In the genomic region with DNA sequence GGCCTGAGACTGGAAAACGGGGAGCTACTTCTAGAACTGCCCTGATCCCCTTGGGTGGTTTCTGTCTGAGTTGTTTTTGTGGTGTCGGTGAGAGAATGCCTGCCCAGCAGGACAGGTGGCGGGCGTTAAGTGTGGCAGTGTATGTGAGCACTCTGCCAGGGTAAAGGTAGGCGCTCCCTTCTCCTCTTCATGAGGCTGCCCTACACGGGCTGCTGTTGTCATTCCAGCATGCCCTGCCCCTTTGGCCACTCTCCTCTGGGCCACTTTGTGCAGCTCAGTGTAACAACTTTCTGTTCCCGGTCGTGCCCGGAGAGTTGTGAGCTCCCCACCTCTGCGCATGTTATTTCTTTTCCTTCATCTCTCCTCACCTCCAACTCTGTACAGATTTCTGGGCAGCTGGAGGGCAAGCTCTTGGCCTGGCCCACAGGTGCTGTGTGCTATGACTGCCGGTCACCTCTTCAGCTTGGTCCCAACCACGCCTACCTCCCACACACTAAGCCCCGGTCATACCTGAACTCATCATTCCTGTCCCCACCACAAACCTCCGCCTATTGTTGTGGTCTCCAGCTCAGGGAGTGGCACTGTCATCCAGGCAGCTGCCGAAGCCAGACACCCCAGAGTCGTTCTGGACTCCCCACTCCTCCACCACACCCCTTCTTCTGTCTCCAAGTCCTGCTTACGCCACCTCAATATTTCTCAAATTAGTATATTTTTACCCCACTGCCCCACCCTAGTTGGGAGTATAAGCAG, we compare ENCODE assay signal across 12 cellular contexts.
A peak's percentile ranks its signal among the peaks of the same experiment; 100 is the strongest.
DNase-seq lines count a peak whose midpoint lies in the region; ATAC-seq, FAIRE-seq and TF ChIP-seq lines count a peak whose summit lies in the region.
"Had no signal": no experiment of that assay in that cellular context is flagged by ENCODE, and none has a peak within 500 bp of the region (broad histone marks: within the 10 kb centered on the region; RNA-seq: fewer than 3 reads in every experiment).

No MANE protein-coding gene starts in this region.

- H3K4me3 ChIP-seq in BLaER1 treated with 17β-estradiol and CSF1 and Interleukin-3, amounts not matched to agents 10 nM and 100 nM, result no peak overlapping the region
- no peak overlapping the region for H3K4me3 ChIP-seq in astrocyte (ENCODE audit: insufficient read depth, low read depth, low read length)

- TF ChIP-seq CTCF in astrocyte (IDR thresholded peaks at IDR 0.05; ENCODE audit: insufficient read depth, low read depth, low read length) (no peak), nephron (IDR thresholded peaks at IDR 0.05; ENCODE audit: unreplicated experiment in 3 of 3) (no peak), D721Med (IDR thresholded peaks at IDR 0.05; ENCODE audit: insufficient read depth, missing control alignments) (no peak)

- H3K79me2 ChIP-seq in astrocyte (ENCODE audit: insufficient read depth, low read length), result peaks cover 83% of the 10 kb centered on the region

- H3K9me3 Mint-ChIP-seq in astrocyte (ENCODE audit: unreplicated experiment) (no peaks in the 10 kb centered on the region), nephron (no peaks in the 10 kb centered on the region)
- H3K9me3 Mint-ChIP-seq: activated naive CD8-positive, alpha-beta T cell treated with anti-CD3 and anti-CD28 coated beads, Interleukin-2, amount 10 ng/mL, durations not matched to agents 7 days and 5 days; CD4-positive, alpha-beta memory T cell had no signal

- H3K4me3 Mint-ChIP-seq in astrocyte (ENCODE audit: unreplicated experiment) (no peak overlapping the region), nephron (peak overlapping the region in 2 of 3 experiments; percentile 36 to 47)
- H3K4me3 Mint-ChIP-seq: activated naive CD8-positive, alpha-beta T cell treated with anti-CD3 and anti-CD28 coated beads, Interleukin-2, amount 10 ng/mL, durations not matched to agents 7 days and 5 days; CD4-positive, alpha-beta memory T cell had no signal

- no peaks in the 10 kb centered on the region for H3K27me3 ChIP-seq in BLaER1 treated with 17β-estradiol and CSF1 and Interleukin-3, amounts not matched to agents 10 nM and 100 nM
- no peaks in the 10 kb centered on the region for H3K27me3 ChIP-seq in astrocyte (ENCODE audit: insufficient read depth, low read length)

- H3K4me1 Mint-ChIP-seq in astrocyte (ENCODE audit: low read depth, unreplicated experiment), result peaks cover 59% of the 10 kb centered on the region
- peaks cover 53% of the 10 kb centered on the region for H3K4me1 Mint-ChIP-seq in nephron

- H3K27ac Mint-ChIP-seq in astrocyte (ENCODE audit: unreplicated experiment) (peak overlapping the region; percentile 14), nephron (peak overlapping the region; percentile 41 to 97 (median 92))
- H3K27ac Mint-ChIP-seq: activated naive CD8-positive, alpha-beta T cell treated with anti-CD3 and anti-CD28 coated beads, Interleukin-2, amount 10 ng/mL, durations not matched to agents 7 days and 5 days had no signal

- H3K27ac ChIP-seq in BLaER1 treated with 17β-estradiol and CSF1 and Interleukin-3, amounts not matched to agents 10 nM and 100 nM, result no peak overlapping the region
- no peak overlapping the region for H3K27ac ChIP-seq in astrocyte (ENCODE audit: low read depth, low read length)

- DNase-seq in astrocyte (ENCODE audit: low read depth) (no peak), NCI-H1930 (lab: John Stamatoyannopoulos, UW) (no peak), D721Med (ENCODE audit: insufficient read length, low spot score) (no peak), midbrain (lab: John Stamatoyannopoulos, UW) (no peak), NCI-H1048 (lab: John Stamatoyannopoulos, UW) (no peak)
- DNase-seq: activated naive CD8-positive, alpha-beta T cell treated with anti-CD3 and anti-CD28 coated beads, Interleukin-2, amount 10 ng/mL, durations not matched to agents 7 days and 5 days; CD4-positive, alpha-beta memory T cell; NCI-H345 had no signal

- FAIRE-seq in astrocyte (lab: Jason Lieb, UNC) (no peak), D721Med (lab: Jason Lieb, UNC) (no peak)

- no peaks in the 10 kb centered on the region for H3K9me3 ChIP-seq in BLaER1 treated with 17β-estradiol and CSF1 and Interleukin-3, amounts not matched to agents 10 nM and 100 nM (replicated peaks in 1 of 11)
- H3K9me3 ChIP-seq in astrocyte (ENCODE audit: insufficient read depth, low read depth, low read length), result no peaks in the 10 kb centered on the region

- no peaks in the 10 kb centered on the region for H3K36me3 ChIP-seq in BLaER1 treated with 17β-estradiol and CSF1 and Interleukin-3, amounts not matched to agents 10 nM and 100 nM
- no peaks in the 10 kb centered on the region for H3K36me3 ChIP-seq in astrocyte (ENCODE audit: insufficient read depth, low read length)

- H4K20me1 ChIP-seq in BLaER1 treated with 17β-estradiol and CSF1 and Interleukin-3, amounts not matched to agents 10 nM and 100 nM, result no peaks in the 10 kb centered on the region; a peak in 1 of 22 replicates
- H4K20me1 ChIP-seq in astrocyte (ENCODE audit: insufficient read depth, low read length), result peaks cover 6% of the 10 kb centered on the region

- peaks cover 8% of the 10 kb centered on the region for H3K36me3 Mint-ChIP-seq in astrocyte (ENCODE audit: low read depth, unreplicated experiment)
- H3K36me3 Mint-ChIP-seq in nephron (ENCODE audit: low read depth), result no peaks in the 10 kb centered on the region
- H3K36me3 Mint-ChIP-seq: activated naive CD8-positive, alpha-beta T cell treated with anti-CD3 and anti-CD28 coated beads, Interleukin-2, amount 10 ng/mL, durations not matched to agents 7 days and 5 days; CD4-positive, alpha-beta memory T cell had no signal

- no peak overlapping the region for H3K9ac ChIP-seq in BLaER1 treated with 17β-estradiol and CSF1 and Interleukin-3, amounts not matched to agents 10 nM and 100 nM
- no peak overlapping the region for H3K9ac ChIP-seq in astrocyte (ENCODE audit: low read length)

- H3K27me3 Mint-ChIP-seq in astrocyte (ENCODE audit: low read depth, unreplicated experiment) (no peaks in the 10 kb centered on the region), nephron (ENCODE audit: low read depth) (no peaks in the 10 kb centered on the region)
- H3K27me3 Mint-ChIP-seq: CD4-positive, alpha-beta memory T cell had no signal

- H3K4me2 ChIP-seq in BLaER1 treated with 17β-estradiol and CSF1 and Interleukin-3, amounts not matched to agents 10 nM and 100 nM, result peak overlapping the region in 9 of 11 experiments; percentile 19 to 63 (median 48); a peak in 15 of 22 replicates
- H3K4me2 ChIP-seq in astrocyte (ENCODE audit: low read length), result no peak overlapping the region

- peak; percentile 35 for ATAC-seq in HG02798 (IDR thresholded peaks at IDR 0.05; ENCODE audit: poor library complexity, unreplicated experiment)
- ATAC-seq: sciatic nerve had no signal

- H3K4me1 ChIP-seq in BLaER1 treated with 17β-estradiol and CSF1 and Interleukin-3, amounts not matched to agents 10 nM and 100 nM, result peaks cover 21 to 30% (median 27%) of the 10 kb centered on the region in 10 experiments
- peaks cover 46% of the 10 kb centered on the region for H3K4me1 ChIP-seq in astrocyte (ENCODE audit: insufficient read depth, low read length)

- no peak overlapping the region for H2AFZ ChIP-seq in astrocyte (ENCODE audit: low read depth, low read length)
